In the genomic region with DNA sequence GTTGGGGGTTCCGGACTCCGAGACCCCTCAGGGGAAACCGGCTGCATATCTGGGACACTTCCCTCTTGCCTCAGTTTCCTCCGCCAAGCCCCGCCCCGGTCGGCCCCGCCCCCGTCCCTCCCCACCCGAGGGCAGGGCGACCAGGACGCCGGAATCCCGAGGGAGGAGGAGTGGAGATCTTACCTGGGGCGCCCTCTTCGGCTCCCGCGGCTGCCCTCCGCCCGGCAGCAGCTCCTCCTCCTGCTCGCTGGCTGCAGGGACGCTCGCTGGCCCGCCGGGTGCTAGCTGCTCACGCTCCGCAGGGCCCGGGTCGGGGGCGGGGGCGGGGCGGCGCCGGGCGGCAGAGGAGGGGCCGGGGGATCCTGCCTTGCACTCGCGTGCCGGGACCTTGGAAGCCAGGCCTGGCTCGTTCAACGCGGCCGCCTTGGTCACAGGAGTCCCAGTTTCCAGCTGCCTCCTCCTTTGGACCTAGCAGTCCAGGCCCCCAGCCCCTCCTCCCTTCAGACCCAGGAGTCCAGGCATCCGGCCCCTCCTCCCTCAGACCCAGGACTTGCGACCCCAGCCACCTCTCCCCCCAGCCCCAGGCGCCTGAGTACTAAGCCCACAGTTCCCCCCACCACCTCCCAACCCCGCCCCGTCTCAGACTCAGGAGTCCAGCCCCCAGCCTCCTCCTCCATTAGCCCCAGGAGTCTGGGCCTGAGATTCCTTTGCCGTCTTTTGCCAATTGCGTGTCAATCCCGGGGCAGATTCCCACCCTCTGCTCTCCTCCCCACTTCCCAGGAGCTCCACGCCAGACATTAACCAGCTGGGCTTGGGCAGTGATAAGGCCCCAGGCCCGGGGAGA, we compare ENCODE assay signal across 10 cellular contexts. TPM values are rescaled to one million over a fixed set of nuclear protein-coding genes. Genes with fewer than 3 reads are reported as not detected.
DNase-seq lines count a peak whose midpoint lies in the region; ATAC-seq and TF ChIP-seq lines count a peak whose summit lies in the region.
"Had no signal": no experiment of that assay in that cellular context is flagged by ENCODE, and none has a peak within 500 bp of the region (broad histone marks: within the 10 kb centered on the region; RNA-seq: fewer than 3 reads in every experiment).

A gene with protein sequence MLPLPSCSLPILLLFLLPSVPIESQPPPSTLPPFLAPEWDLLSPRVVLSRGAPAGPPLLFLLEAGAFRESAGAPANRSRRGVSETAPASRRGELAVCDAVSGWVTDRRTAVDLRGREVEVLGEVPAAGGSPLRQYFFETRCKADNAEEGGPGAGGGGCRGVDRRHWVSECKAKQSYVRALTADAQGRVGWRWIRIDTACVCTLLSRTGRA (minus strand): TSS at position 51 of the 844 bp plus-strand sequence. CDS start 2,821 bp downstream, outside the sequence.

- no peak for TF ChIP-seq POLR2A in NB4 (IDR thresholded peaks at IDR 0.05; ENCODE audit: extremely low read depth, insufficient read length)

- H3K27me3 ChIP-seq in Caco-2 (replicated peaks; ENCODE audit: control insufficient read depth, insufficient read depth, low read length) = no peaks in the 10 kb centered on the region
- peaks cover 84% of the 10 kb centered on the region for H3K27me3 ChIP-seq in neural progenitor cell

- peak in 1 of 2 experiments; percentile 29 for TF ChIP-seq CTCF in Caco-2 (IDR thresholded peaks at IDR 0.05; ENCODE audit: insufficient read depth in 1 of 2, low read depth in 1 of 2, low read length in 1 of 2, severe bottlenecking in 1 of 2, unreplicated experiment in 1 of 2)
- no peak for TF ChIP-seq CTCF in NB4 (IDR thresholded peaks at IDR 0.05; ENCODE audit: low read depth, low read length)
- TF ChIP-seq CTCF in endothelial cell (IDR thresholded peaks at IDR 0.05; ENCODE audit: unreplicated experiment) = no peak
- TF ChIP-seq CTCF in neural progenitor cell (IDR thresholded peaks at IDR 0.05) = no peak

- H3K36me3 ChIP-seq in Caco-2 (ENCODE audit: control insufficient read depth, insufficient read depth, low read length) (no peaks in the 10 kb centered on the region), neural progenitor cell (no peaks in the 10 kb centered on the region)

- BruUV-seq in Caco-2 (replicated peaks; lab: Mats Ljungman, UMichigan) = no TSS peak

- H3K4me1 ChIP-seq in Caco-2 (peaks cover 34% of the 10 kb centered on the region), neural progenitor cell (peaks cover 19% of the 10 kb centered on the region)

- H3K9me3 Mint-ChIP-seq in Caco-2 (ENCODE audit: unreplicated experiment) (peaks cover 18% of the 10 kb centered on the region), endothelial cell (ENCODE audit: unreplicated experiment) (no peaks in the 10 kb centered on the region), neural progenitor cell (peaks cover 9% of the 10 kb centered on the region)

- H3K4me3 Mint-ChIP-seq in Caco-2 (ENCODE audit: unreplicated experiment) (peak within 1 kb of the TSS; percentile 71), endothelial cell (ENCODE audit: unreplicated experiment) (peak within 1 kb of the TSS; percentile 47), neural progenitor cell (peak within 1 kb of the TSS; percentile 73)

- no peaks in the 10 kb centered on the region for H3K79me2 ChIP-seq in neural progenitor cell (ENCODE audit: low read depth)

- H3K36me3 Mint-ChIP-seq in Caco-2 (ENCODE audit: insufficient read depth, unreplicated experiment) (peaks cover 9% of the 10 kb centered on the region), endothelial cell (ENCODE audit: low read depth, unreplicated experiment) (peaks cover 8% of the 10 kb centered on the region), neural progenitor cell (peaks cover 3% of the 10 kb centered on the region)

- peak within 1 kb of the TSS; percentile 73 for H3K27ac Mint-ChIP-seq in Caco-2 (ENCODE audit: unreplicated experiment)
- no peak within 1 kb of the TSS for H3K27ac Mint-ChIP-seq in endothelial cell (ENCODE audit: unreplicated experiment)
- H3K27ac Mint-ChIP-seq in neural progenitor cell = no peak within 1 kb of the TSS

- H3K9me3 ChIP-seq in Caco-2 = no peaks in the 10 kb centered on the region
- H3K9me3 ChIP-seq in neural progenitor cell (ENCODE audit: low read depth) = no peaks in the 10 kb centered on the region

- peak within 1 kb of the TSS; percentile 77 for H3K4me2 ChIP-seq in neural progenitor cell

- H3K27me3 Mint-ChIP-seq in Caco-2 (ENCODE audit: insufficient read depth, unreplicated experiment) (no peaks in the 10 kb centered on the region), endothelial cell (ENCODE audit: unreplicated experiment) (peaks cover 14% of the 10 kb centered on the region), neural progenitor cell (ENCODE audit: insufficient read depth, low read depth) (peaks cover 27% of the 10 kb centered on the region)

- peaks cover 20% of the 10 kb centered on the region for H3F3A ChIP-seq in neural progenitor cell (ENCODE audit: low read depth)

- H4K20me1 ChIP-seq in neural progenitor cell (ENCODE audit: low read depth) = no peaks in the 10 kb centered on the region

- peak within 1 kb of the TSS; percentile 61 for H2AFZ ChIP-seq in neural progenitor cell (replicated peaks)

- POLR2A ChIA-PET in Caco-2 (lab: Charles Lee) = interaction anchor here (0.6 to 1.2 kb wide), 7 partner anchors 9 to 279 kb away, joined by 3 to 8 read pairs (median 3); a partner anchor contains a TSS

- no peak within 1 kb of the TSS for H3K9ac ChIP-seq in neural progenitor cell

- H3K27ac ChIP-seq in neural progenitor cell = no peak within 1 kb of the TSS

- peak within 1 kb of the TSS; percentile 38 for H3K4me3 ChIP-seq in Caco-2 (ENCODE audit: low read depth, low read length)
- no peak within 1 kb of the TSS for H3K4me3 ChIP-seq in NB4 (ENCODE audit: low read depth, low read length)
- H3K4me3 ChIP-seq in neural progenitor cell = peak within 1 kb of the TSS; percentile 38

- intact Hi-C loops in Caco-2 (cut with micrococcal nuclease; ENCODE audit: unreplicated experiment) = loop anchor here (2.0 kb wide), 1 partner anchor 20 kb away; a partner anchor contains a TSS

- peak; percentile 92 for DNase-seq in Caco-2
- DNase-seq in NB4 (ENCODE audit: low read depth) = peak; percentile 26
- peak; percentile 54 for DNase-seq in endothelial cell (ENCODE audit: low spot score)
- DNase-seq in neural progenitor cell (ENCODE audit: low spot score) = peak; percentile 88
- no peak for DNase-seq in stimulated activated CD4-positive, alpha-beta T cell treated with anti-CD3 and anti-CD28 coated beads, Interleukin-4, amount 100 ng/mL, for 1 hour
- DNase-seq in T-helper 9 cell = no peak
- DNase-seq: aorta, NCI-H2081 treated with DMSO at 0.1 percent for 48 hours had no signal

- ATAC-seq in HG02884 (IDR thresholded peaks at IDR 0.05; ENCODE audit: unreplicated experiment) (no peak), GM18519 (IDR thresholded peaks at IDR 0.05; ENCODE audit: low FRiP score, unreplicated experiment) (no peak)

- CTCF ChIA-PET in Caco-2 (lab: Charles Lee) = interaction anchor here (0.6 to 1.8 kb wide), 11 partner anchors 9 to 1292 kb away, joined by 4 to 16 read pairs (median 5); a partner anchor contains a TSS

- H3K4me1 Mint-ChIP-seq in Caco-2 (ENCODE audit: low read depth, unreplicated experiment) (peaks cover 26% of the 10 kb centered on the region), endothelial cell (ENCODE audit: unreplicated experiment) (peaks cover 2% of the 10 kb centered on the region), neural progenitor cell (peaks cover 24% of the 10 kb centered on the region)

RNA-seq across cellular contexts. Expression of the gene that starts here (rescaled TPM):
- total RNA-seq in Caco-2 (2022) (9.1 and 10.2 TPM in 2 replicates), endothelial cell (ENCODE audit: unreplicated experiment) (not detected), neural progenitor cell (ENCODE audit: low replicate concordance) (0.46 and 3.8 TPM in 2 replicates)
- total RNA-seq: aorta had no signal

Comparison
In these comparisons a context has a peak if more than half of its experiments do, and no peak if none do; other contexts are left out.
1. Peak in DNase-seq in endothelial cell; RNA of the gene not detected or under 1 TPM.
2. DNase-seq: peak in Caco-2 (2 of 2), NB4 (single experiment) and neural progenitor cell (single experiment); none in stimulated activated CD4-positive, alpha-beta T cell treated with anti-CD3 and anti-CD28 coated beads, Interleukin-4, amount 100 ng/mL, for 1 hour (single experiment) and T-helper 9 cell (single experiment).
3. Peak in every context shown above with its lines, with median percentiles within 50 percentile points of each other: H3K4me3 Mint-ChIP-seq.